In the genomic region with DNA sequence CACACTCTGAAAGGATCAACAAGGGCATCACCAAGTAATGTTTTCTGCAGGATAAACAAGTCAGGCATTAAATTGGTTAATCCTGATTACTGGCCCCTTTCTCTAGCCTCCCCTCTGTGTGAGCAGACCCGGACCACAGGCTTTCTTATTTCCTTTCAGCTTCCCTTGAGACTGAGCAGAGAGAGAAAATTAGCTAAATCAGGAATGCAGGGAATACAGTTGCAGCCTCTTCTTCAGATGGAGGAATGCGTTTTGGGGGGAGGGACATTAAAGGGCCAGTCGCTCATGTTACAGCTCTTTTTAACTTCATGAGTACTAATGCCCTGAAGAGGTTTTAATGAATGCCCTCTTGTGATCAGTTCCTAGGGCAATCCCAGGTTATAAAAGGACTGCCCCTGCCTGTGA, we compare ENCODE assay signal across 1 cellular context.
TF ChIP-seq lines count a peak whose summit lies in the region.

No MANE protein-coding gene starts in this region.

TF ChIP-seq in WTC11, 78 proteins besides CTCF, POLR2A, EP300 and RAD21:
- TF ChIP-seq, protein P1, sequence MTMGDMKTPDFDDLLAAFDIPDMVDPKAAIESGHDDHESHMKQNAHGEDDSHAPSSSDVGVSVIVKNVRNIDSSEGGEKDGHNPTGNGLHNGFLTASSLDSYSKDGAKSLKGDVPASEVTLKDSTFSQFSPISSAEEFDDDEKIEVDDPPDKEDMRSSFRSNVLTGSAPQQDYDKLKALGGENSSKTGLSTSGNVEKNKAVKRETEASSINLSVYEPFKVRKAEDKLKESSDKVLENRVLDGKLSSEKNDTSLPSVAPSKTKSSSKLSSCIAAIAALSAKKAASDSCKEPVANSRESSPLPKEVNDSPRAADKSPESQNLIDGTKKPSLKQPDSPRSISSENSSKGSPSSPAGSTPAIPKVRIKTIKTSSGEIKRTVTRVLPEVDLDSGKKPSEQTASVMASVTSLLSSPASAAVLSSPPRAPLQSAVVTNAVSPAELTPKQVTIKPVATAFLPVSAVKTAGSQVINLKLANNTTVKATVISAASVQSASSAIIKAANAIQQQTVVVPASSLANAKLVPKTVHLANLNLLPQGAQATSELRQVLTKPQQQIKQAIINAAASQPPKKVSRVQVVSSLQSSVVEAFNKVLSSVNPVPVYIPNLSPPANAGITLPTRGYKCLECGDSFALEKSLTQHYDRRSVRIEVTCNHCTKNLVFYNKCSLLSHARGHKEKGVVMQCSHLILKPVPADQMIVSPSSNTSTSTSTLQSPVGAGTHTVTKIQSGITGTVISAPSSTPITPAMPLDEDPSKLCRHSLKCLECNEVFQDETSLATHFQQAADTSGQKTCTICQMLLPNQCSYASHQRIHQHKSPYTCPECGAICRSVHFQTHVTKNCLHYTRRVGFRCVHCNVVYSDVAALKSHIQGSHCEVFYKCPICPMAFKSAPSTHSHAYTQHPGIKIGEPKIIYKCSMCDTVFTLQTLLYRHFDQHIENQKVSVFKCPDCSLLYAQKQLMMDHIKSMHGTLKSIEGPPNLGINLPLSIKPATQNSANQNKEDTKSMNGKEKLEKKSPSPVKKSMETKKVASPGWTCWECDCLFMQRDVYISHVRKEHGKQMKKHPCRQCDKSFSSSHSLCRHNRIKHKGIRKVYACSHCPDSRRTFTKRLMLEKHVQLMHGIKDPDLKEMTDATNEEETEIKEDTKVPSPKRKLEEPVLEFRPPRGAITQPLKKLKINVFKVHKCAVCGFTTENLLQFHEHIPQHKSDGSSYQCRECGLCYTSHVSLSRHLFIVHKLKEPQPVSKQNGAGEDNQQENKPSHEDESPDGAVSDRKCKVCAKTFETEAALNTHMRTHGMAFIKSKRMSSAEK (CRISPR knock-in tag; IDR thresholded peaks at IDR 0.05; ENCODE audit: borderline replicate concordance), result no peak
- no peak for TF ChIP-seq KAT7 (CRISPR knock-in tag; IDR thresholded peaks at IDR 0.05; ENCODE audit: borderline replicate concordance)
- TF ChIP-seq FOXK1 (CRISPR knock-in tag; IDR thresholded peaks at IDR 0.05), result no peak
- no peak for TF ChIP-seq NFATC4 (CRISPR knock-in tag; IDR thresholded peaks at IDR 0.05)
- no peak for TF ChIP-seq FOXP1 (CRISPR knock-in tag; IDR thresholded peaks at IDR 0.05; ENCODE audit: borderline replicate concordance)
- TF ChIP-seq ZSCAN18 (CRISPR knock-in tag; IDR thresholded peaks at IDR 0.05), result no peak
- TF ChIP-seq TEAD1 (CRISPR knock-in tag; IDR thresholded peaks at IDR 0.05), result no peak
- TF ChIP-seq, protein P2, sequence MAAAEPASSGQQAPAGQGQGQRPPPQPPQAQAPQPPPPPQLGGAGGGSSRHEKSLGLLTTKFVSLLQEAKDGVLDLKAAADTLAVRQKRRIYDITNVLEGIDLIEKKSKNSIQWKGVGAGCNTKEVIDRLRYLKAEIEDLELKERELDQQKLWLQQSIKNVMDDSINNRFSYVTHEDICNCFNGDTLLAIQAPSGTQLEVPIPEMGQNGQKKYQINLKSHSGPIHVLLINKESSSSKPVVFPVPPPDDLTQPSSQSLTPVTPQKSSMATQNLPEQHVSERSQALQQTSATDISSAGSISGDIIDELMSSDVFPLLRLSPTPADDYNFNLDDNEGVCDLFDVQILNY (CRISPR knock-in tag; IDR thresholded peaks at IDR 0.05), result no peak
- TF ChIP-seq TP53 (CRISPR knock-in tag; IDR thresholded peaks at IDR 0.05), result no peak
- no peak for TF ChIP-seq GRHL2 (CRISPR knock-in tag; IDR thresholded peaks at IDR 0.05; ENCODE audit: insufficient replicate concordance, severe bottlenecking)
- TF ChIP-seq ZNF138 (CRISPR knock-in tag; conservative IDR thresholded peaks at IDR 0.05), result no peak
- TF ChIP-seq ZNF512 (CRISPR knock-in tag; IDR thresholded peaks at IDR 0.05; ENCODE audit: borderline replicate concordance), result no peak
